In the genomic region with DNA sequence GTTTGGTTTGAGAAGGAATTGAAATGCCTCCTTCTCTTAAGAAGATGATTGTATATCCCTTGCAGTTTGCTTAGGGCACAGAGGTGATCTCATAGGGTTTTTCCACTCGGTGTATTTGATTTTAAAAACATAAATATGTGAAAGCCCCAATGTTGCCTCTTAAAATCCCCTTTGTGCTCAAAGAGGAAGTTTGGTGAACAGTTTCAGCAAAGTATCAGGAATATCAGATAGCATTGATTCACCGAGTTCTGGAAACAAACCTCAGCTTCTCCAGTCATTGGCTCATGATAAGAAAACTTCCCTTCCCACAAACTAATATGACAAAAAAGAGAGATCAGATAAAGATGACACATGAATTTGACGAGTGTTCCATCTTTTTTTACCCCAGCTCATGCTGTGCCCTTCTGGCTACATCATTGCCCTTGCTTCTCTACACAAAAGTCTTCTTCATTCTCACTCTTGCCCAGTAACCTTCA, we compare ENCODE assay signal across 12 cellular contexts. TPM values are rescaled to one million over a fixed set of nuclear protein-coding genes. Genes with fewer than 3 reads are reported as not detected.
DNase-seq lines count a peak whose midpoint lies in the region; ATAC-seq and TF ChIP-seq lines count a peak whose summit lies in the region.
"Had no signal": no experiment of that assay in that cellular context is flagged by ENCODE, and none has a peak within 500 bp of the region (broad histone marks: within the 10 kb centered on the region; RNA-seq: fewer than 3 reads in every experiment).

No MANE protein-coding gene starts in this region.

- no peak for TF ChIP-seq CTCF in GM10266 (IDR thresholded peaks at IDR 0.05; ENCODE audit: control insufficient read depth, insufficient read depth, low read depth, missing control alignments)

- H3K4me3 Mint-ChIP-seq in activated CD8-positive, alpha-beta T cell treated with anti-CD3 and anti-CD28 coated beads, Interleukin-2, amount 10 ng/mL, durations not matched to agents 7 days and 5 days = no peak overlapping the region

- H3K27me3 Mint-ChIP-seq in activated CD8-positive, alpha-beta T cell treated with anti-CD3 and anti-CD28 coated beads, Interleukin-2, amount 10 ng/mL, durations not matched to agents 7 days and 5 days (ENCODE audit: low read depth) = peaks cover 24% of the 10 kb centered on the region

- peak; percentile 37 for ATAC-seq in GM19043 (IDR thresholded peaks at IDR 0.05; ENCODE audit: low read depth, unreplicated experiment)
- ATAC-seq in HG02884 (IDR thresholded peaks at IDR 0.05; ENCODE audit: unreplicated experiment) = peak; percentile 55
- no peak for ATAC-seq in activated CD8-positive, alpha-beta T cell treated with anti-CD3 and anti-CD28 coated beads, Interleukin-2, amount 10 ng/mL, durations not matched to agents 7 days and 5 days

- peak overlapping the region; percentile 53 for H3K27ac Mint-ChIP-seq in activated CD8-positive, alpha-beta T cell treated with anti-CD3 and anti-CD28 coated beads, Interleukin-2, amount 10 ng/mL, durations not matched to agents 7 days and 5 days

- H3K36me3 Mint-ChIP-seq in activated CD8-positive, alpha-beta T cell treated with anti-CD3 and anti-CD28 coated beads, Interleukin-2, amount 10 ng/mL, durations not matched to agents 7 days and 5 days (ENCODE audit: low read depth) = peaks cover 9% of the 10 kb centered on the region

- POLR2A ChIA-PET in activated CD8-positive, alpha-beta T cell treated with anti-CD3 and anti-CD28 coated beads, Interleukin-2, amount 10 ng/mL, durations not matched to agents 7 days and 5 days (lab: Charles Lee) = interaction anchor here (0.5 to 1.0 kb wide), 2 partner anchors 126 to 174 kb away, joined by 3 read pairs; no protein-coding TSS in a partner anchor

- CTCF ChIA-PET in activated CD8-positive, alpha-beta T cell treated with anti-CD3 and anti-CD28 coated beads, Interleukin-2, amount 10 ng/mL, durations not matched to agents 7 days and 5 days (lab: Charles Lee) = interaction anchor here (1.4 to 2.8 kb wide), 4 partner anchors 9 to 222 kb away, joined by 3 to 11 read pairs (median 7); no protein-coding TSS in a partner anchor

- H3K4me1 Mint-ChIP-seq in activated CD8-positive, alpha-beta T cell treated with anti-CD3 and anti-CD28 coated beads, Interleukin-2, amount 10 ng/mL, durations not matched to agents 7 days and 5 days (ENCODE audit: low read depth) = peaks cover 10% of the 10 kb centered on the region

- DNase-seq in GM10266 (ENCODE audit: extremely low spot score) = peak; percentile 61
- no peak for DNase-seq in activated CD8-positive, alpha-beta T cell treated with anti-CD3 and anti-CD28 coated beads, Interleukin-2, amount 10 ng/mL, durations not matched to agents 7 days and 5 days
- DNase-seq in stimulated activated CD4-positive, alpha-beta T cell treated with anti-CD3 and anti-CD28 coated beads, Interleukin-1b, Interleukin-23, amount 100 ng/mL, for 48 hours = no peak
- no peak for DNase-seq in LoVo (ENCODE audit: low spot score)
- DNase-seq in SK-N-DZ (ENCODE audit: low spot score) = no peak
- no peak for DNase-seq in SW 1271 (lab: John Stamatoyannopoulos, UW)
- DNase-seq: islet precursor cell, NCI-H526, pancreas, T1000 had no signal

- peaks cover 5% of the 10 kb centered on the region for H3K9me3 Mint-ChIP-seq in activated CD8-positive, alpha-beta T cell treated with anti-CD3 and anti-CD28 coated beads, Interleukin-2, amount 10 ng/mL, durations not matched to agents 7 days and 5 days (ENCODE audit: insufficient read depth)

RNA-seq across cellular contexts. Expression of a gene that starts 20.1 kb away (rescaled TPM):
- 10 to 100 TPM; 37.5 to 37.8 TPM for total RNA-seq in activated CD8-positive, alpha-beta T cell treated with anti-CD3 and anti-CD28 coated beads, Interleukin-2, amount 10 ng/mL, durations not matched to agents 7 days and 5 days
- 9.5 and 10.3 TPM in 2 replicates for polyA plus RNA-seq in SK-N-DZ (2014; cell fraction: cytosol; rRNA removed)
- 16.1 and 25.1 TPM in 2 replicates for polyA plus RNA-seq in SK-N-DZ (2014; cell fraction: nucleus; rRNA removed)
